In genomic region chr6:75748743-75749538, GRCh38 we compare ENCODE assay signal across 8 cellular contexts. TPM values are rescaled to one million over a fixed set of nuclear protein-coding genes. Genes with fewer than 3 reads are reported as not detected.
DNase-seq lines count a peak whose midpoint lies in the region; ATAC-seq and TF ChIP-seq lines count a peak whose summit lies in the region.

MYO6 (plus strand) TSS chr6:75749239; CDS start chr6:75817548, 68,309 bp downstream.

- no peak for TF ChIP-seq EP300 in stomach (IDR thresholded peaks at IDR 0.05)

- no peak for TF ChIP-seq CTCF in stomach (IDR thresholded peaks at IDR 0.05)

- H3K9me3 ChIP-seq in mucosa of rectum (ENCODE audit: control insufficient read depth in 2 of 2, low read length in 2 of 2) (no peaks in the 10 kb centered on the region), stomach (no peaks in the 10 kb centered on the region)

- H3K36me3 Mint-ChIP-seq in activated T-cell treated with anti-CD3 and anti-CD28 coated beads, Interleukin-2, amount 50 U/mL, for 24 hours (ENCODE audit: low read depth) = peaks cover 2% of the 10 kb centered on the region

- H3K27me3 ChIP-seq in mucosa of rectum (ENCODE audit: control insufficient read depth in 2 of 2, insufficient read depth in 2 of 2, low read length in 2 of 2) = no peaks in the 10 kb centered on the region
- peaks cover 0 to 8% (median 0%) of the 10 kb centered on the region in 3 donors for H3K27me3 ChIP-seq in stomach

- 0 to 1% (median 0%) methylated on average over 30 to 97 of the region's 97 CpGs for WGBS in stomach, 5 donors

- peak within 1 kb of the TSS; percentile 84 for H3K4me3 Mint-ChIP-seq in activated T-cell treated with anti-CD3 and anti-CD28 coated beads, Interleukin-2, amount 50 U/mL, for 24 hours

- H3K4me3 ChIP-seq in mucosa of rectum (ENCODE audit: low read length in 2 of 2) (peak within 1 kb of the TSS; percentile 95 to 99), stomach (peak within 1 kb of the TSS; percentile 79 to 98 (median 85))

- peaks cover 18% of the 10 kb centered on the region for H3K4me1 Mint-ChIP-seq in activated T-cell treated with anti-CD3 and anti-CD28 coated beads, Interleukin-2, amount 50 U/mL, for 24 hours (ENCODE audit: low read depth)

- peak within 1 kb of the TSS; percentile 92 to 96 for H3K9ac ChIP-seq in mucosa of rectum (ENCODE audit: low read depth in 1 of 2, low read length in 2 of 2)

- H3K9me3 Mint-ChIP-seq in activated T-cell treated with anti-CD3 and anti-CD28 coated beads, Interleukin-2, amount 50 U/mL, for 24 hours = no peaks in the 10 kb centered on the region

- H3K4me1 ChIP-seq in mucosa of rectum (ENCODE audit: control insufficient read depth in 2 of 2, insufficient read depth in 2 of 2, low read length in 2 of 2) (peaks cover 2 to 7% of the 10 kb centered on the region in 2 donors), stomach (peaks cover 13 to 56% (median 34%) of the 10 kb centered on the region in 4 donors)

- intact Hi-C loops in stomach (cut with DNase I; ENCODE audit: low total_unique reads) = no loop called here

- H3K36me3 ChIP-seq in mucosa of rectum (ENCODE audit: control insufficient read depth in 2 of 2, insufficient read depth in 2 of 2, low read length in 2 of 2) (no peaks in the 10 kb centered on the region), stomach (no peaks in the 10 kb centered on the region)

- peak within 1 kb of the TSS; percentile 93 to 95 for H3K27ac ChIP-seq in mucosa of rectum (ENCODE audit: low read depth in 2 of 2, low read length in 2 of 2)
- H3K27ac ChIP-seq in stomach = peak within 1 kb of the TSS; percentile 92 to 97 (median 94)

- ATAC-seq in GM18861 (IDR thresholded peaks at IDR 0.05; ENCODE audit: unreplicated experiment) (peak; percentile 75), HG03060 (IDR thresholded peaks at IDR 0.05; ENCODE audit: low read depth, unreplicated experiment) (peak; percentile 36), esophagus mucosa (peak; percentile 89)

- H3K27me3 Mint-ChIP-seq in activated T-cell treated with anti-CD3 and anti-CD28 coated beads, Interleukin-2, amount 50 U/mL, for 24 hours = peaks cover 58% of the 10 kb centered on the region

- H3K27ac Mint-ChIP-seq in activated T-cell treated with anti-CD3 and anti-CD28 coated beads, Interleukin-2, amount 50 U/mL, for 24 hours = peak within 1 kb of the TSS; percentile 14

- DNase-seq in AG08395 (ENCODE audit: low spot score) = peak; percentile 78
- peak; percentile 73 for DNase-seq in NCI-H526 treated with DMSO at 0.1 percent for 48 hours (lab: John Stamatoyannopoulos, UW)
- peak; percentile 62 for DNase-seq in activated T-cell treated with anti-CD3 and anti-CD28 coated beads, Interleukin-2, amount 50 U/mL, for 24 hours
- DNase-seq in stomach = peak; percentile 84

- TF ChIP-seq POLR2A in stomach (IDR thresholded peaks at IDR 0.05) = peak in 2 of 4 donors; percentile 3 to 70

RNA-seq across cellular contexts. Expression of gene MYO6, which starts in this region (rescaled TPM):
- total RNA-seq in esophagus mucosa (37.4 TPM), stomach (10 to 100 TPM; 14.6 to 80.4 (median 58.5) TPM)
- polyA plus RNA-seq in stomach = 10 to 100 TPM; 16.2 to 40.2 (median 20.1) TPM

Comparison
In these comparisons a context has a peak if more than half of its experiments do, and no peak if none do; other contexts are left out.
1. Peak in every context shown above with its lines: DNase-seq, ATAC-seq, H3K4me3 ChIP-seq and H3K27ac ChIP-seq.
2. ATAC-seq: peak in every context shown above with its lines; median percentile 89 in esophagus mucosa; 75 in GM18861; 36 in HG03060.